8 cellular contexts compared by ENCODE assay signal in the genomic region with DNA sequence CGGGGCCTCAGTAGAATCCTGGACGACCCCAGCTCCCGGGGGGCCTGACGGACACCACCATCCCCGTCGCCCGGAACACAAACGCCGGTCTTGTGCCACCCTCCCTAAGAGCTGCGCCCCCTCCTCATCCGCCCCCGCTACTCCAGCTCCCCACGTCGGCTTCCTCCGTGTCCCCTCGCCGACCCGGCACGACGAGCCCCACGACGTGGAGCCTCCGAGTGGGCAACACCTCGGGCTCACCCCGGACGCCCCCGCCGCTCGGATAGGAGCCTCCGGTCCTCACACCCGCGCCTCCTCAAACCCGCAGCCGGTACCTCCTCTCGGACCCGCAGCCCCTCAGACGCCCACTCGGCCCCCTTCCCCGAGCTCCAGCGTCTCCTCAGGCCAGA. TPM values are rescaled to one million over a fixed set of nuclear protein-coding genes. Genes with fewer than 3 reads are reported as not detected.
A peak's percentile ranks its signal among the peaks of the same experiment; 100 is the strongest.
DNase-seq lines count a peak whose midpoint lies in the region; ATAC-seq and TF ChIP-seq lines count a peak whose summit lies in the region.

No MANE protein-coding gene starts in this region.

- DNase-seq in GM12865 (ENCODE audit: low read depth), result peak; percentile 31
- no peak for DNase-seq in activated CD8-positive, alpha-beta T cell treated with anti-CD3 and anti-CD28 coated beads, Interleukin-2, amount 10 ng/mL, durations not matched to agents 7 days and 5 days
- peak in 1 of 2 donors; percentile 40 for DNase-seq in cardiac muscle cell (ENCODE audit: low read depth in 1 of 2, low spot score in 1 of 2)
- peak in 1 of 2 donors; percentile 21 for DNase-seq in gastrocnemius medialis
- no peak for DNase-seq in NCI-H187 (lab: John Stamatoyannopoulos, UW)
- DNase-seq in OCI-M1 (lab: John Stamatoyannopoulos, UW), result no peak
- no peak for DNase-seq in KBM-7

- peaks cover 2% of the 10 kb centered on the region for H3K36me3 Mint-ChIP-seq in activated CD8-positive, alpha-beta T cell treated with anti-CD3 and anti-CD28 coated beads, Interleukin-2, amount 10 ng/mL, durations not matched to agents 7 days and 5 days (ENCODE audit: low read depth)

- no peak for TF ChIP-seq POLR2A in gastrocnemius medialis (IDR thresholded peaks at IDR 0.05)

- H3K36me3 ChIP-seq in cardiac muscle cell, result no peaks in the 10 kb centered on the region
- H3K36me3 ChIP-seq in gastrocnemius medialis, result no peaks in the 10 kb centered on the region

- H3K4me1 ChIP-seq in cardiac muscle cell (ENCODE audit: low read depth), result peaks cover 39% of the 10 kb centered on the region
- H3K4me1 ChIP-seq in gastrocnemius medialis, result peaks cover 49% of the 10 kb centered on the region in 2 donors

- in situ Hi-C loops in gastrocnemius medialis (cut with MboI; ENCODE audit: low sequenced_read_pairs in 4 of 4), result loop anchor here in 2 of 4 donors (10.0 kb wide), 1 partner anchor 62 kb away; no protein-coding TSS in a partner anchor
- in situ Hi-C loops in KBM-7 (cut with MboI; ENCODE audit: low pct_unique_long_range_greater_than_20kb, low sequenced_read_pairs), result no loop called here

- CTCF ChIA-PET in activated CD8-positive, alpha-beta T cell treated with anti-CD3 and anti-CD28 coated beads, Interleukin-2, amount 10 ng/mL, durations not matched to agents 7 days and 5 days (lab: Charles Lee), result interaction anchor here (1.6 to 10.1 kb wide), 4 partner anchors 13 to 72 kb away, joined by 6 to 228 read pairs (median 132); no protein-coding TSS in a partner anchor

- POLR2A ChIA-PET in activated CD8-positive, alpha-beta T cell treated with anti-CD3 and anti-CD28 coated beads, Interleukin-2, amount 10 ng/mL, durations not matched to agents 7 days and 5 days (lab: Charles Lee), result interaction anchor here (0.5 to 1.0 kb wide), 3 partner anchors 24 to 1176 kb away, joined by 3 read pairs; no protein-coding TSS in a partner anchor

- TF ChIP-seq CTCF in GM12865 (IDR thresholded peaks at IDR 0.05; ENCODE audit: insufficient read depth, low read depth, low read length, missing control alignments), result no peak
- TF ChIP-seq CTCF in cardiac muscle cell (IDR thresholded peaks at IDR 0.05; ENCODE audit: low read depth, low read length), result no peak
- no peak for TF ChIP-seq CTCF in gastrocnemius medialis (IDR thresholded peaks at IDR 0.05 in 4 of 5, conservative IDR thresholded peaks at IDR 0.05 in 1 of 5)

- ATAC-seq in HG02981 (IDR thresholded peaks at IDR 0.05; ENCODE audit: unreplicated experiment) (peak; percentile 5), gastrocnemius medialis (no peak)
- peak; percentile 6 for ATAC-seq in activated CD8-positive, alpha-beta T cell treated with anti-CD3 and anti-CD28 coated beads, Interleukin-2, amount 10 ng/mL, durations not matched to agents 7 days and 5 days

- H3K4me3 ChIP-seq in GM12865 (ENCODE audit: low read depth, low read length), result peak overlapping the region; percentile 74
- peak overlapping the region; percentile 84 for H3K4me3 ChIP-seq in cardiac muscle cell
- H3K4me3 ChIP-seq in gastrocnemius medialis, result peak overlapping the region; percentile 83 to 97 (median 90)

- H3K9me3 Mint-ChIP-seq in activated CD8-positive, alpha-beta T cell treated with anti-CD3 and anti-CD28 coated beads, Interleukin-2, amount 10 ng/mL, durations not matched to agents 7 days and 5 days (ENCODE audit: insufficient read depth), result no peaks in the 10 kb centered on the region

- H3K9me3 ChIP-seq in cardiac muscle cell (ENCODE audit: low read depth), result no peaks in the 10 kb centered on the region
- no peaks in the 10 kb centered on the region for H3K9me3 ChIP-seq in gastrocnemius medialis

- H3K27me3 ChIP-seq in cardiac muscle cell (no peaks in the 10 kb centered on the region), gastrocnemius medialis (no peaks in the 10 kb centered on the region)

- peak overlapping the region; percentile 96 for H3K27ac ChIP-seq in cardiac muscle cell
- peak overlapping the region; percentile 89 to 96 (median 94) for H3K27ac ChIP-seq in gastrocnemius medialis

- peak overlapping the region; percentile 80 for H3K4me3 Mint-ChIP-seq in activated CD8-positive, alpha-beta T cell treated with anti-CD3 and anti-CD28 coated beads, Interleukin-2, amount 10 ng/mL, durations not matched to agents 7 days and 5 days

- peak overlapping the region; percentile 56 for H3K27ac Mint-ChIP-seq in activated CD8-positive, alpha-beta T cell treated with anti-CD3 and anti-CD28 coated beads, Interleukin-2, amount 10 ng/mL, durations not matched to agents 7 days and 5 days

- peaks cover 44% of the 10 kb centered on the region for H3K4me1 Mint-ChIP-seq in activated CD8-positive, alpha-beta T cell treated with anti-CD3 and anti-CD28 coated beads, Interleukin-2, amount 10 ng/mL, durations not matched to agents 7 days and 5 days (ENCODE audit: low read depth)

- peaks cover 12% of the 10 kb centered on the region for H3K27me3 Mint-ChIP-seq in activated CD8-positive, alpha-beta T cell treated with anti-CD3 and anti-CD28 coated beads, Interleukin-2, amount 10 ng/mL, durations not matched to agents 7 days and 5 days (ENCODE audit: low read depth)

- intact Hi-C loops in gastrocnemius medialis (cut with DNase I; ENCODE audit: low total_unique reads), result loop anchor here (1.0 to 5.0 kb wide), 4 partner anchors 32 to 68 kb away; a partner anchor contains a TSS

RNA-seq across cellular contexts. Expression of a gene that starts 0.5 kb away (rescaled TPM):
- 10 to 100 TPM; 31.4 to 33.0 TPM for total RNA-seq in activated CD8-positive, alpha-beta T cell treated with anti-CD3 and anti-CD28 coated beads, Interleukin-2, amount 10 ng/mL, durations not matched to agents 7 days and 5 days
- total RNA-seq in cardiac muscle cell (243 and 360 TPM in 2 replicates), gastrocnemius medialis (10 to 100 TPM; 26.5 to 32.9 (median 29.7) TPM)
- 256 and 375 TPM in 2 replicates for polyA plus RNA-seq in cardiac muscle cell

RNA-seq across cellular contexts. Expression of a gene that starts 51.5 kb away (rescaled TPM):
- not detected for total RNA-seq in activated CD8-positive, alpha-beta T cell treated with anti-CD3 and anti-CD28 coated beads, Interleukin-2, amount 10 ng/mL, durations not matched to agents 7 days and 5 days
- total RNA-seq in cardiac muscle cell (119 and 172 TPM in 2 replicates), gastrocnemius medialis (10 to 100 TPM in 3 of 4 donors, 1 to 10 TPM in 1; 9.6 to 21.4 (median 16.6) TPM)
- polyA plus RNA-seq in cardiac muscle cell, result 127 and 146 TPM in 2 replicates

Comparison
In these comparisons a context has a peak if more than half of its experiments do, and no peak if none do; other contexts are left out.
1. ATAC-seq: peak in HG02981 (single experiment) and activated CD8-positive, alpha-beta T cell treated with anti-CD3 and anti-CD28 coated beads, Interleukin-2, amount 10 ng/mL, durations not matched to agents 7 days and 5 days (single experiment); none in gastrocnemius medialis (0 of 2).
2. RNA of a gene that starts 51.5 kb away (total RNA-seq): 119 to 172 TPM in cardiac muscle cell and 9.6 to 21.4 TPM in gastrocnemius medialis; not detected in activated CD8-positive, alpha-beta T cell treated with anti-CD3 and anti-CD28 coated beads, Interleukin-2, amount 10 ng/mL, durations not matched to agents 7 days and 5 days; every median in the first group is over 10 times any median in the second.
3. Peak in every context shown above with its lines, with median percentiles within 50 percentile points of each other: H3K4me3 ChIP-seq.